In the genomic region with DNA sequence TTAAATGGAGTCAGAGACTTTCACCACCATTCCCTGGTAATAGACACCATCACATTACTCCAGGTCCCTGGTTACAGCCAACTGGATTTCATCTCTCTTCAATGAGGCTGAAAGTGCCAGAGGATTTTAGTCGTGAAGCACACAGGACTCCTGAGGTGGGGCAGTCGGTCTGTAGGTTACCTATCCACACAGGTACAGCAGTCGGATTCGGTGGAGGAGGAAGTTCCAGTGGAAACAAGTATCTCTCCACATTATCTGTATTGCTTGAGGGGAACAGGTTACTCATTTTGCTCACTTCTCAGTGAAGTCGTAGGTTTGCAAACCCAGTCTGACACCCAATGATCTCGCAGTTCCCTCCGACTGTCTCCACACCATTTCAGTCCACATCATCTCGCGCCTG, we compare ENCODE assay signal across 20 cellular contexts.
"Had no signal": no experiment of that assay in that cellular context is flagged by ENCODE, and none has a peak within 500 bp of the region (broad histone marks: within the 10 kb centered on the region; RNA-seq: fewer than 3 reads in every experiment).

No MANE protein-coding gene starts in this region.

- H3K4me1 Mint-ChIP-seq: naive thymus-derived CD8-positive, alpha-beta T cell; neural progenitor cell; stimulated activated memory B cell treated with anti-CD40 and anti-IgM and Interleukin-4, amounts not matched to agents 10 μg/mL and 1 μg/mL and 100 μg/mL, for 72 hours had no signal

- H3K4me1 ChIP-seq: heart right ventricle, neural progenitor cell, pancreas, tibial artery had no signal

- H2AFZ ChIP-seq: neural progenitor cell had no signal

- FAIRE-seq: islet of Langerhans, pancreas had no signal

- H3K27ac ChIP-seq: epithelial cell of prostate, heart right ventricle, neural progenitor cell, pancreas, tibial artery had no signal

- H3K9ac ChIP-seq: neural progenitor cell had no signal

- H3K27ac Mint-ChIP-seq: effector memory CD8-positive, alpha-beta T cell; naive thymus-derived CD8-positive, alpha-beta T cell; neural progenitor cell; progenitor cell of endocrine pancreas; stimulated activated memory B cell treated with anti-CD40 and anti-IgM and Interleukin-4, amounts not matched to agents 10 μg/mL and 1 μg/mL and 100 μg/mL, for 72 hours; stimulated activated naive CD8-positive, alpha-beta T cell treated with anti-CD3 and anti-CD28 coated beads, Interleukin-15, Interleukin-2, amounts not matched to agents 100 ng/mL and 50 ng/mL, for 24 hours had no signal

- H3K4me3 ChIP-seq: heart right ventricle, mucosa of descending colon, neural progenitor cell, pancreas, smooth muscle cell, tibial artery had no signal

- H3K27me3 ChIP-seq: neural progenitor cell, pancreas had no signal

- H3K4me3 Mint-ChIP-seq: effector memory CD8-positive, alpha-beta T cell; naive thymus-derived CD8-positive, alpha-beta T cell; neural progenitor cell; stimulated activated memory B cell treated with anti-CD40 and anti-IgM and Interleukin-4, amounts not matched to agents 10 μg/mL and 1 μg/mL and 100 μg/mL, for 72 hours; stimulated activated naive CD8-positive, alpha-beta T cell treated with anti-CD3 and anti-CD28 coated beads, Interleukin-15, Interleukin-2, amounts not matched to agents 100 ng/mL and 50 ng/mL, for 24 hours had no signal

- H3K36me3 ChIP-seq: heart right ventricle, neural progenitor cell, pancreas, tibial artery had no signal

- H3K9me3 ChIP-seq: heart right ventricle, mucosa of descending colon, pancreas, tibial artery had no signal

- H3K4me2 ChIP-seq: neural progenitor cell, smooth muscle cell had no signal

- H3K9me3 Mint-ChIP-seq: effector memory CD8-positive, alpha-beta T cell; naive thymus-derived CD8-positive, alpha-beta T cell; neural progenitor cell; stimulated activated memory B cell treated with anti-CD40 and anti-IgM and Interleukin-4, amounts not matched to agents 10 μg/mL and 1 μg/mL and 100 μg/mL, for 72 hours; stimulated activated naive CD8-positive, alpha-beta T cell treated with anti-CD3 and anti-CD28 coated beads, Interleukin-15, Interleukin-2, amounts not matched to agents 100 ng/mL and 50 ng/mL, for 24 hours had no signal

- DNase-seq: effector memory CD8-positive, alpha-beta T cell; foreskin melanocyte; heart right ventricle; hypothalamus; mammary epithelial cell; mucosa of descending colon; naive thymus-derived CD8-positive, alpha-beta T cell; nucleus accumbens; pancreas; right cardiac atrium; stimulated activated CD4-positive, alpha-beta T cell treated with anti-CD3 and anti-CD28 coated beads, Interleukin-4, amount 100 ng/mL, for 1 hour; stimulated activated CD8-positive, alpha-beta memory T cell treated with anti-CD3 and anti-CD28 coated beads, Interleukin-4, amount 100 ng/mL, for 48 hours; tibial artery had no signal

- H3K36me3 Mint-ChIP-seq: naive thymus-derived CD8-positive, alpha-beta T cell; neural progenitor cell; stimulated activated memory B cell treated with anti-CD40 and anti-IgM and Interleukin-4, amounts not matched to agents 10 μg/mL and 1 μg/mL and 100 μg/mL, for 72 hours had no signal
